ENCODE assay signal across 30 cellular contexts in genomic region chr14:101460521-101460920, GRCh38.
"Had no signal": no experiment of that assay in that cellular context is flagged by ENCODE, and none has a peak within 500 bp of the region (broad histone marks: within the 10 kb centered on the region; RNA-seq: fewer than 3 reads in every experiment).

No MANE protein-coding gene starts in this region.

- H3K4me1 Mint-ChIP-seq: activated naive CD8-positive, alpha-beta T cell treated with anti-CD3 and anti-CD28 coated beads, Interleukin-2, amount 10 ng/mL, durations not matched to agents 7 days and 5 days; stimulated activated effector memory CD8-positive, alpha-beta T cell treated with anti-CD3 and anti-CD28 coated beads, Interleukin-12 subunit alpha, Interleukin-12 subunit beta, amount 100 ng/mL, for 72 hours had no signal

- H3K27ac Mint-ChIP-seq: activated CD8-positive, alpha-beta T cell treated with anti-CD3 and anti-CD28 coated beads for 36 hours; activated naive CD8-positive, alpha-beta T cell treated with anti-CD3 and anti-CD28 coated beads, Interleukin-2, amount 10 ng/mL, durations not matched to agents 7 days and 5 days; brain; neural progenitor cell; stimulated activated effector memory CD8-positive, alpha-beta T cell treated with anti-CD3 and anti-CD28 coated beads, Interleukin-12 subunit alpha, Interleukin-12 subunit beta, amount 100 ng/mL, for 72 hours; stimulated activated naive CD8-positive, alpha-beta T cell treated with anti-CD3 and anti-CD28 coated beads, Interleukin-15, Interleukin-2, amounts not matched to agents 100 ng/mL and 50 ng/mL, for 24 hours had no signal

- H3K9me3 ChIP-seq: ascending aorta, colonic mucosa, gastroesophageal sphincter, left ventricle myocardium inferior, right lobe of liver, upper lobe of right lung had no signal

- ATAC-seq: activated CD8-positive, alpha-beta T cell treated with anti-CD3 and anti-CD28 coated beads for 36 hours; gastroesophageal sphincter; naive thymus-derived CD8-positive, alpha-beta T cell; right lobe of liver; SK-N-SH treated with all-trans-retinoic acid at 6 μM for 48 hours; stimulated activated effector memory CD8-positive, alpha-beta T cell treated with anti-CD3 and anti-CD28 coated beads, Interleukin-12 subunit alpha, Interleukin-12 subunit beta, amount 100 ng/mL, for 72 hours; upper lobe of right lung had no signal

- H3K36me3 Mint-ChIP-seq: activated naive CD8-positive, alpha-beta T cell treated with anti-CD3 and anti-CD28 coated beads, Interleukin-2, amount 10 ng/mL, durations not matched to agents 7 days and 5 days; neural progenitor cell; stimulated activated effector memory CD8-positive, alpha-beta T cell treated with anti-CD3 and anti-CD28 coated beads, Interleukin-12 subunit alpha, Interleukin-12 subunit beta, amount 100 ng/mL, for 72 hours had no signal

- H3K4me3 Mint-ChIP-seq: activated CD8-positive, alpha-beta T cell treated with anti-CD3 and anti-CD28 coated beads for 36 hours; activated naive CD8-positive, alpha-beta T cell treated with anti-CD3 and anti-CD28 coated beads, Interleukin-2, amount 10 ng/mL, durations not matched to agents 7 days and 5 days; neural progenitor cell; stimulated activated effector memory CD8-positive, alpha-beta T cell treated with anti-CD3 and anti-CD28 coated beads, Interleukin-12 subunit alpha, Interleukin-12 subunit beta, amount 100 ng/mL, for 72 hours; stimulated activated naive CD8-positive, alpha-beta T cell treated with anti-CD3 and anti-CD28 coated beads, Interleukin-15, Interleukin-2, amounts not matched to agents 100 ng/mL and 50 ng/mL, for 24 hours had no signal

- H3K9me3 Mint-ChIP-seq: activated CD8-positive, alpha-beta T cell treated with anti-CD3 and anti-CD28 coated beads for 36 hours; activated naive CD8-positive, alpha-beta T cell treated with anti-CD3 and anti-CD28 coated beads, Interleukin-2, amount 10 ng/mL, durations not matched to agents 7 days and 5 days; neural progenitor cell; stimulated activated effector memory CD8-positive, alpha-beta T cell treated with anti-CD3 and anti-CD28 coated beads, Interleukin-12 subunit alpha, Interleukin-12 subunit beta, amount 100 ng/mL, for 72 hours; stimulated activated naive CD8-positive, alpha-beta T cell treated with anti-CD3 and anti-CD28 coated beads, Interleukin-15, Interleukin-2, amounts not matched to agents 100 ng/mL and 50 ng/mL, for 24 hours had no signal

- H3K36me3 ChIP-seq: ascending aorta, cardiac muscle cell, colonic mucosa, gastroesophageal sphincter, left ventricle myocardium inferior, neural progenitor cell, right lobe of liver, upper lobe of right lung had no signal

- H3K4me3 ChIP-seq: ascending aorta, cardiac muscle cell, colonic mucosa, gastroesophageal sphincter, left ventricle myocardium inferior, lung, neural progenitor cell, right lobe of liver, skin epidermis, upper lobe of right lung had no signal

- H3K27ac ChIP-seq: ascending aorta, cardiac muscle cell, colonic mucosa, gastroesophageal sphincter, left ventricle myocardium inferior, neural progenitor cell, parathyroid adenoma, right lobe of liver, skin epidermis, upper lobe of right lung had no signal

- DNase-seq: activated CD4-positive, alpha-beta T cell treated with anti-CD3 and anti-CD28 coated beads for 1 hour; activated CD4-positive, alpha-beta T cell treated with anti-CD3 and anti-CD28 coated beads, Interleukin-2, amount 50 U/mL, for 1 hour; activated CD8-positive, alpha-beta T cell treated with anti-CD3 and anti-CD28 coated beads for 36 hours; activated effector memory CD4-positive, alpha-beta T cell treated with Interleukin-2 at 50 U/mL for 16 hours; activated naive CD4-positive, alpha-beta T cell treated with Interleukin-2 at 50 U/mL for 16 hours; activated naive CD8-positive, alpha-beta T cell treated with anti-CD3 and anti-CD28 coated beads, Interleukin-2, amount 10 ng/mL, durations not matched to agents 7 days and 5 days; cerebellar nuclear complex; colonic mucosa; effector memory CD4-positive, alpha-beta T cell; erythroblast; left ventricle myocardium inferior; midbrain; naive thymus-derived CD8-positive, alpha-beta T cell; occipital lobe; stimulated activated CD4-positive, alpha-beta T cell treated with anti-CD3 and anti-CD28 coated beads, Interleukin-4, amount 100 ng/mL, for 24 hours; substantia nigra; T-helper 2 cell; upper lobe of right lung had no signal

- H3K4me1 ChIP-seq: colonic mucosa, parathyroid adenoma had no signal
